11 cellular contexts compared by ENCODE assay signal in genomic region chr3:30231277-30232141, GRCh38.
DNase-seq lines count a peak whose midpoint lies in the region; ATAC-seq, FAIRE-seq and TF ChIP-seq lines count a peak whose summit lies in the region.
"Had no signal": no experiment of that assay in that cellular context is flagged by ENCODE, and none has a peak within 500 bp of the region (broad histone marks: within the 10 kb centered on the region; RNA-seq: fewer than 3 reads in every experiment).

No MANE protein-coding gene starts in this region.

- no peak overlapping the region for H3K4me3 ChIP-seq in AG09309 (ENCODE audit: control insufficient read depth, low read depth, low read length)
- H3K4me3 ChIP-seq in NB4 (ENCODE audit: low read depth, low read length) = no peak overlapping the region

- peaks cover 46% of the 10 kb centered on the region for H3K4me1 Mint-ChIP-seq in osteocyte (ENCODE audit: unreplicated experiment)
- H3K4me1 Mint-ChIP-seq in activated CD8-positive, alpha-beta T cell treated with anti-CD3 and anti-CD28 coated beads, Interleukin-2, amount 10 ng/mL, durations not matched to agents 7 days and 5 days (ENCODE audit: low read depth) = peaks cover 39% of the 10 kb centered on the region

- POLR2A ChIA-PET in activated CD8-positive, alpha-beta T cell treated with anti-CD3 and anti-CD28 coated beads, Interleukin-2, amount 10 ng/mL, durations not matched to agents 7 days and 5 days (lab: Charles Lee) = no interaction called here

- peak overlapping the region; percentile 29 for H3K27ac Mint-ChIP-seq in osteocyte (ENCODE audit: unreplicated experiment)
- no peak overlapping the region for H3K27ac Mint-ChIP-seq in activated CD8-positive, alpha-beta T cell treated with anti-CD3 and anti-CD28 coated beads, Interleukin-2, amount 10 ng/mL, durations not matched to agents 7 days and 5 days

- CTCF ChIA-PET in activated CD8-positive, alpha-beta T cell treated with anti-CD3 and anti-CD28 coated beads, Interleukin-2, amount 10 ng/mL, durations not matched to agents 7 days and 5 days (lab: Charles Lee) = interaction anchor here (1.6 to 1.7 kb wide), 2 partner anchors 8 to 32 kb away, joined by 4 read pairs; no protein-coding TSS in a partner anchor

- no peaks in the 10 kb centered on the region for H3K36me3 Mint-ChIP-seq in osteocyte (ENCODE audit: unreplicated experiment)
- peaks cover 18% of the 10 kb centered on the region for H3K36me3 Mint-ChIP-seq in activated CD8-positive, alpha-beta T cell treated with anti-CD3 and anti-CD28 coated beads, Interleukin-2, amount 10 ng/mL, durations not matched to agents 7 days and 5 days (ENCODE audit: low read depth)

- DNase-seq in AG09309 (ENCODE audit: low read depth) (peak; percentile 85), NB4 (ENCODE audit: low read depth) (peak; percentile 30), fibroblast of peridontal ligament (ENCODE audit: extremely low read depth) (peak; percentile 95), osteocyte (ENCODE audit: extremely low spot score, unreplicated experiment) (no peak), D721Med (ENCODE audit: insufficient read length, low spot score) (no peak), SK-N-DZ (ENCODE audit: low spot score) (no peak)
- no peak for DNase-seq in activated CD8-positive, alpha-beta T cell treated with anti-CD3 and anti-CD28 coated beads, Interleukin-2, amount 10 ng/mL, durations not matched to agents 7 days and 5 days
- DNase-seq: activated CD8-positive, alpha-beta memory T cell treated with anti-CD3 and anti-CD28 coated beads, Interleukin-2, amount 50 U/mL, for 4 hours; kidney; stimulated activated naive CD4-positive, alpha-beta T cell treated with Interleukin-2 at 50 U/mL for 16 hours had no signal

- TF ChIP-seq CTCF in AG09309 (IDR thresholded peaks at IDR 0.05; ENCODE audit: control insufficient read depth, insufficient read depth, low read depth, low read length, missing control alignments) (no peak), NB4 (IDR thresholded peaks at IDR 0.05; ENCODE audit: low read depth, low read length) (no peak), osteocyte (IDR thresholded peaks at IDR 0.05) (no peak), D721Med (IDR thresholded peaks at IDR 0.05; ENCODE audit: insufficient read depth, missing control alignments) (no peak)

- no peaks in the 10 kb centered on the region for H3K27me3 Mint-ChIP-seq in osteocyte (ENCODE audit: unreplicated experiment)
- no peaks in the 10 kb centered on the region for H3K27me3 Mint-ChIP-seq in activated CD8-positive, alpha-beta T cell treated with anti-CD3 and anti-CD28 coated beads, Interleukin-2, amount 10 ng/mL, durations not matched to agents 7 days and 5 days (ENCODE audit: low read depth)

- no peak for FAIRE-seq in D721Med (lab: Jason Lieb, UNC)
- FAIRE-seq: kidney had no signal

- ATAC-seq in HG03139 (IDR thresholded peaks at IDR 0.05; ENCODE audit: unreplicated experiment) = no peak
- no peak for ATAC-seq in activated CD8-positive, alpha-beta T cell treated with anti-CD3 and anti-CD28 coated beads, Interleukin-2, amount 10 ng/mL, durations not matched to agents 7 days and 5 days

- TF ChIP-seq POLR2A in NB4 (IDR thresholded peaks at IDR 0.05; ENCODE audit: extremely low read depth, insufficient read length) = no peak

- no peaks in the 10 kb centered on the region for H3K9me3 Mint-ChIP-seq in osteocyte (ENCODE audit: unreplicated experiment)
- H3K9me3 Mint-ChIP-seq in activated CD8-positive, alpha-beta T cell treated with anti-CD3 and anti-CD28 coated beads, Interleukin-2, amount 10 ng/mL, durations not matched to agents 7 days and 5 days (ENCODE audit: insufficient read depth) = peaks cover 8% of the 10 kb centered on the region

- no peak overlapping the region for H3K4me3 Mint-ChIP-seq in osteocyte (ENCODE audit: unreplicated experiment)
- no peak overlapping the region for H3K4me3 Mint-ChIP-seq in activated CD8-positive, alpha-beta T cell treated with anti-CD3 and anti-CD28 coated beads, Interleukin-2, amount 10 ng/mL, durations not matched to agents 7 days and 5 days

Comparison
In these comparisons a context has a peak if more than half of its experiments do, and no peak if none do; other contexts are left out.
1. DNase-seq: peak in AG09309 (single experiment), NB4 (single experiment) and fibroblast of peridontal ligament (single experiment); none in osteocyte (single experiment), D721Med (single experiment), SK-N-DZ (single experiment) and activated CD8-positive, alpha-beta T cell treated with anti-CD3 and anti-CD28 coated beads, Interleukin-2, amount 10 ng/mL, durations not matched to agents 7 days and 5 days (single experiment).